Comparison of ENCODE assay signal across 8 cellular contexts in genomic region chr6:108589244-108589730, GRCh38. TPM values are rescaled to one million over a fixed set of nuclear protein-coding genes. Genes with fewer than 3 reads are reported as not detected.
A peak's percentile ranks its signal among the peaks of the same experiment; 100 is the strongest.
DNase-seq lines count a peak whose midpoint lies in the region; ATAC-seq and TF ChIP-seq lines count a peak whose summit lies in the region.

No MANE protein-coding gene starts in this region.

- intact Hi-C loops in lower lobe of right lung (cut with DNase I): no loop called here

- H3K4me3 ChIP-seq in OCI-LY1 (ENCODE audit: low read depth, low read length, poor library complexity, severe bottlenecking) (peak overlapping the region; percentile 26), lower lobe of right lung (peak overlapping the region; percentile 0)

- no peaks in the 10 kb centered on the region for H4K20me1 ChIP-seq in OCI-LY1 (ENCODE audit: insufficient read depth, low read length)

- peak overlapping the region; percentile 24 for H3K9ac ChIP-seq in OCI-LY1 (ENCODE audit: low read length)

- H3K36me3 ChIP-seq in OCI-LY1 (ENCODE audit: insufficient read depth, low read length) (no peaks in the 10 kb centered on the region), lower lobe of right lung (no peaks in the 10 kb centered on the region)

- DNase-seq in NCI-H1417 (lab: John Stamatoyannopoulos, UW): peak; percentile 37 to 44 (median 41)
- no peak for DNase-seq in NCI-H1417 treated with DMSO at 0.1 percent for 48 hours (lab: John Stamatoyannopoulos, UW)
- no peak for DNase-seq in effector memory CD8-positive, alpha-beta T cell
- DNase-seq in lower lobe of right lung: peak; percentile 88
- DNase-seq in superior temporal gyrus (ENCODE audit: extremely low spot score): peak; percentile 77
- no peak for DNase-seq in activated naive CD4-positive, alpha-beta T cell treated with Interleukin-2 at 50 U/mL for 16 hours
- no peak for DNase-seq in NCI-H1092 (lab: John Stamatoyannopoulos, UW)

- H3K4me1 ChIP-seq in OCI-LY1 (ENCODE audit: insufficient read depth, low read length, severe bottlenecking) (peaks cover 73% of the 10 kb centered on the region), lower lobe of right lung (peaks cover 96% of the 10 kb centered on the region)

- H3K27ac ChIP-seq in OCI-LY1 (ENCODE audit: low read depth, low read length, poor library complexity, severe bottlenecking) (peak overlapping the region; percentile 88), lower lobe of right lung (peak overlapping the region; percentile 92)

- H3K27me3 Mint-ChIP-seq in effector memory CD8-positive, alpha-beta T cell: no peaks in the 10 kb centered on the region

- H3K4me1 Mint-ChIP-seq in effector memory CD8-positive, alpha-beta T cell (ENCODE audit: low read depth in 2 of 2): peaks cover 48 to 66% of the 10 kb centered on the region in 2 donors

- no peaks in the 10 kb centered on the region for H3F3A ChIP-seq in OCI-LY1 (ENCODE audit: insufficient read depth, low read length)

- H2AFZ ChIP-seq in OCI-LY1 (ENCODE audit: low read length): no peak overlapping the region

- peak overlapping the region; percentile 16 to 80 for H3K27ac Mint-ChIP-seq in effector memory CD8-positive, alpha-beta T cell

- H3K79me2 ChIP-seq in OCI-LY1 (ENCODE audit: insufficient read depth, low read length): 0 out of 2 replicates have a peak, but pooled peaks cover 7% of the 10 kb centered on the region

- TF ChIP-seq CTCF in OCI-LY1 (IDR thresholded peaks at IDR 0.05; ENCODE audit: low read length): no peak
- no peak for TF ChIP-seq CTCF in lower lobe of right lung (IDR thresholded peaks at IDR 0.05)

- H3K27me3 ChIP-seq in OCI-LY1 (ENCODE audit: insufficient read depth, low read length): no peaks in the 10 kb centered on the region
- no peaks in the 10 kb centered on the region for H3K27me3 ChIP-seq in lower lobe of right lung (ENCODE audit: low read depth)

- peak overlapping the region; percentile 54 for H3K4me2 ChIP-seq in OCI-LY1 (ENCODE audit: low read length)

- no peaks in the 10 kb centered on the region for H3K9me2 ChIP-seq in OCI-LY1 (ENCODE audit: low read depth, low read length)

- no peaks in the 10 kb centered on the region for H3K9me3 Mint-ChIP-seq in effector memory CD8-positive, alpha-beta T cell

- ATAC-seq in effector memory CD8-positive, alpha-beta T cell (replicated peaks): no peak
- ATAC-seq in lower lobe of right lung: peak; percentile 93 to 97

- H3K4me3 Mint-ChIP-seq in effector memory CD8-positive, alpha-beta T cell: peak overlapping the region; percentile 25 to 30

- H3K9me3 ChIP-seq in OCI-LY1 (ENCODE audit: low read length): no peaks in the 10 kb centered on the region
- H3K9me3 ChIP-seq in lower lobe of right lung: no peaks in the 10 kb centered on the region

- peaks cover 25% of the 10 kb centered on the region for H3K36me3 Mint-ChIP-seq in effector memory CD8-positive, alpha-beta T cell (ENCODE audit: insufficient read depth)

RNA-seq across cellular contexts. Expression of gene FOXO3, which starts 28.6 kb away (rescaled TPM):
- 60.1 TPM for total RNA-seq in lower lobe of right lung

Comparison
In these comparisons a context has a peak if more than half of its experiments do, and no peak if none do; other contexts are left out.
1. DNase-seq: peak in NCI-H1417 (3 of 3), lower lobe of right lung (single experiment) and superior temporal gyrus (single experiment); none in NCI-H1417 treated with DMSO at 0.1 percent for 48 hours (single experiment), effector memory CD8-positive, alpha-beta T cell (0 of 3), activated naive CD4-positive, alpha-beta T cell treated with Interleukin-2 at 50 U/mL for 16 hours (single experiment) and NCI-H1092 (single experiment).